In the genomic region with DNA sequence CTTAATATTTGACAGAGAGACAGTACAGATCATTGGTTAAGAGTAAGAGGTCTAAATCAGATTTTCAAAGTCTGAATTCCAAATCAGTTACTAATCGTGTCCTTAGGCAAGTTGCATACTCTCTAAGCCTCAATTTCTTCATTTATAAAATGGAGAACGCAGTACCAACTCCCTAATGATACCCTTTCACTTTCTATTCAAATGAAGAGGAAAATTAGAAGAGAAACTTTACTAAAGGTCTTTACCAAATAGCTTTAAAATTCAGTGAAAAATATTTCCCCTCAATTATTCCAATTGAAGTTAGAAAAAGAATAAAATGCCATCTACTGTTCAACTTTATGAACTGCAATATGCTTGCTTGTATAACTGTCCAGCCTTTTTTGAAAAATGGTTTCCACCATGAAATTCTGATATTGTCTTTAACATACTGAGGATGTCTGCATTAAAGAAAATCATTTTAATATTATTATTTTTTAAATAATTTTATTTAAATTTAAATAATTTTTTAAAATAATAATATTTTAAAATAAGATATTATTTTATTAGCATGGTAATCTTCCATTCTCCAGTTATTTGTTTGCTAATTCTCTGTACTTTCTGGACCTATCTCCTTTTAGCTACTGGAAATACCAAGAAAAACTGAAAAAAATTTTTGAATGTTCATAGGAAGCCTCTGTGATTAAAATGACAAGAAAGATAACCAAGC, we compare ENCODE assay signal across 8 cellular contexts. TPM values are rescaled to one million over a fixed set of nuclear protein-coding genes. Genes with fewer than 3 reads are reported as not detected.
A peak's percentile ranks its signal among the peaks of the same experiment; 100 is the strongest.
DNase-seq lines count a peak whose midpoint lies in the region; ATAC-seq, FAIRE-seq and TF ChIP-seq lines count a peak whose summit lies in the region.

No MANE protein-coding gene starts in this region.

- H3K27me3 Mint-ChIP-seq in Calu3 (ENCODE audit: unreplicated experiment), result no peaks in the 10 kb centered on the region

- FAIRE-seq in HTR-8/SVneo (lab: Jason Lieb, UNC), result no peak

- peak overlapping the region; percentile 21; the same call in 1 of the 2 replicates for H3K4me3 ChIP-seq in SK-N-MC
- no peak overlapping the region for H3K4me3 ChIP-seq in retinal pigment epithelial cell (ENCODE audit: low read length)
- no peak overlapping the region for H3K4me3 ChIP-seq in lower leg skin (ENCODE audit: low read depth, poor library complexity, severe bottlenecking)
- H3K4me3 ChIP-seq in aorta (ENCODE audit: low read length in 2 of 2), result no peak overlapping the region

- TF ChIP-seq CTCF in Calu3 (IDR thresholded peaks at IDR 0.05; ENCODE audit: unreplicated experiment), result peak; percentile 56
- TF ChIP-seq CTCF in retinal pigment epithelial cell (conservative IDR thresholded peaks at IDR 0.05; ENCODE audit: low read depth, low read length), result peak; percentile 51
- TF ChIP-seq CTCF in lower leg skin (IDR thresholded peaks at IDR 0.05), result peak in 1 of 3 donors; percentile 26

- peak overlapping the region; percentile 50 for H3K9ac ChIP-seq in SK-N-MC (ENCODE audit: insufficient read length)

- H3K27ac ChIP-seq in SK-N-MC, result peak overlapping the region; percentile 71
- no peak overlapping the region for H3K27ac ChIP-seq in aorta (ENCODE audit: low read depth in 1 of 2, low read length in 2 of 2)

- intact Hi-C loops in Calu3 (cut with micrococcal nuclease; ENCODE audit: unreplicated experiment), result loop anchor here (2.0 to 10.0 kb wide), 2 partner anchors 96 to 266 kb away; no protein-coding TSS in a partner anchor
- intact Hi-C loops in lower leg skin (cut with DNase I; ENCODE audit: low total_unique reads), result no loop called here
- intact Hi-C loops in aorta (cut with DNase I), result loop anchor here (5.0 to 10.0 kb wide), 2 partner anchors 156 to 444 kb away; a partner anchor contains a TSS

- no peak for ATAC-seq in aorta (ENCODE audit: low FRiP score)

- no peak for DNase-seq in Calu3
- peak; percentile 25 for DNase-seq in HTR-8/SVneo (ENCODE audit: insufficient read length, low spot score)
- peak; percentile 39 for DNase-seq in SK-N-MC (ENCODE audit: low read depth, low spot score)
- peak; percentile 82 for DNase-seq in fibroblast of peridontal ligament (ENCODE audit: extremely low read depth)
- no peak for DNase-seq in retinal pigment epithelial cell (ENCODE audit: low read depth)
- DNase-seq in retina, result no peak
- no peak for DNase-seq in lower leg skin (ENCODE audit: low spot score in 2 of 2)
- no peak for DNase-seq in aorta

- H3K36me3 ChIP-seq in SK-N-MC (ENCODE audit: insufficient read depth, low read length) (peaks cover 23% of the 10 kb centered on the region), aorta (ENCODE audit: control insufficient read depth in 1 of 2, insufficient read depth in 2 of 2, low read length in 1 of 2) (peaks cover 0 to 1% of the 10 kb centered on the region in 2 donors)

- H3K4me1 Mint-ChIP-seq in Calu3 (ENCODE audit: low read depth, unreplicated experiment), result no peaks in the 10 kb centered on the region

- no peaks in the 10 kb centered on the region for H3K9me3 ChIP-seq in SK-N-MC (ENCODE audit: low read depth, low read length)
- no peaks in the 10 kb centered on the region for H3K9me3 ChIP-seq in aorta (ENCODE audit: control insufficient read depth, low read length)

- WGBS in lower leg skin, 2 donors, result 22 to 24% methylated on average over 2 of the region's 2 CpGs
- 21 to 23% methylated on average over 2 of the region's 2 CpGs for WGBS in aorta, 2 donors

- no peak overlapping the region for H3K4me3 Mint-ChIP-seq in Calu3 (ENCODE audit: low read depth, unreplicated experiment)

- H3K27me3 ChIP-seq in aorta (ENCODE audit: control insufficient read depth in 1 of 2, insufficient read depth in 2 of 2, low read length in 1 of 2), result no peaks in the 10 kb centered on the region

- no peaks in the 10 kb centered on the region for H3K4me1 ChIP-seq in aorta (ENCODE audit: control insufficient read depth in 1 of 2, insufficient read depth in 2 of 2, low read length in 2 of 2)

- CTCF ChIA-PET in Calu3 (lab: Charles Lee), result interaction anchor here (0.6 to 1.6 kb wide), 7 partner anchors 12 to 274 kb away, joined by 3 to 9 read pairs (median 4); no protein-coding TSS in a partner anchor

- H3K36me3 Mint-ChIP-seq in Calu3 (ENCODE audit: insufficient read depth, unreplicated experiment), result peaks cover 13% of the 10 kb centered on the region

- TF ChIP-seq POLR2A in lower leg skin (IDR thresholded peaks at IDR 0.05), result no peak

- H3K9me3 Mint-ChIP-seq in Calu3 (ENCODE audit: low read depth, unreplicated experiment), result no peaks in the 10 kb centered on the region

- no TSS peak for BruUV-seq in Calu3 (replicated peaks; lab: Mats Ljungman, UMichigan)

- H3K27ac Mint-ChIP-seq in Calu3 (ENCODE audit: unreplicated experiment), result peak overlapping the region; percentile 33

RNA-seq across cellular contexts. Expression of a gene that starts 36.0 kb away (rescaled TPM):
- total RNA-seq in Calu3 (2022) (20.9 and 23.1 TPM in 2 replicates), lower leg skin (10 to 100 TPM in 2 of 4 donors, 1 to 10 TPM in 2; 5.1 to 13.2 (median 10.3) TPM), aorta (10 to 100 TPM in 1 of 2 donors, 1 to 10 TPM in 1; 8.7 to 11.8 TPM)
- 1 to 10 TPM; 6.1 to 7.4 TPM for polyA plus RNA-seq in aorta

Comparison
In these comparisons a context has a peak if more than half of its experiments do, and no peak if none do; other contexts are left out.
1. DNase-seq: peak in HTR-8/SVneo (single experiment), SK-N-MC (single experiment) and fibroblast of peridontal ligament (single experiment); none in Calu3 (single experiment), retinal pigment epithelial cell (single experiment), retina (single experiment), lower leg skin (0 of 2) and aorta (0 of 2).